Comparison of ENCODE assay signal across 8 cellular contexts in genomic region chr1:41003640-41004220, GRCh38. TPM values are rescaled to one million over a fixed set of nuclear protein-coding genes. Genes with fewer than 3 reads are reported as not detected.
A peak's percentile ranks its signal among the peaks of the same experiment; 100 is the strongest.
DNase-seq lines count a peak whose midpoint lies in the region; ATAC-seq and TF ChIP-seq lines count a peak whose summit lies in the region.

No MANE protein-coding gene starts in this region.

- peak; percentile 95 for DNase-seq in CD14-positive monocyte (ENCODE audit: low spot score)
- DNase-seq in activated CD8-positive, alpha-beta memory T cell treated with anti-CD3 and anti-CD28 coated beads, Interleukin-2, amount 50 U/mL, for 24 hours (ENCODE audit: extremely low read depth), result peak; percentile 72
- peak; percentile 96 for DNase-seq in epidermal melanocyte (ENCODE audit: insufficient read length, low spot score)
- DNase-seq in naive B cell, result peak; percentile 71
- peak; percentile 58 to 87 (median 82) for DNase-seq in stimulated activated naive CD4-positive, alpha-beta T cell (lab: John Stamatoyannopoulos, UW)

- no peak overlapping the region for H2AFZ ChIP-seq in OCI-LY1 (ENCODE audit: low read length)

- peak overlapping the region; percentile 42; the same call in 1 of the 2 replicates for H3K4me2 ChIP-seq in OCI-LY1 (ENCODE audit: low read length)

- peak overlapping the region; percentile 88 for H3K27ac ChIP-seq in OCI-LY1 (ENCODE audit: low read depth, low read length, poor library complexity, severe bottlenecking)

- H3K4me3 ChIP-seq in OCI-LY1 (ENCODE audit: low read depth, low read length, poor library complexity, severe bottlenecking), result no peak overlapping the region

- intact Hi-C loops in CD14-positive monocyte (cut with micrococcal nuclease), result no loop called here

- no peaks in the 10 kb centered on the region for H3K9me2 ChIP-seq in OCI-LY1 (ENCODE audit: low read depth, low read length)

- no peaks in the 10 kb centered on the region for H4K20me1 ChIP-seq in OCI-LY1 (ENCODE audit: insufficient read depth, low read length)

- ATAC-seq in GM19351 (IDR thresholded peaks at IDR 0.05; ENCODE audit: unreplicated experiment), result peak; percentile 94
- peak; percentile 96 for ATAC-seq in HG03442 (IDR thresholded peaks at IDR 0.05; ENCODE audit: unreplicated experiment)
- ATAC-seq in naive B cell (ENCODE audit: low read depth in 2 of 2), result peak; percentile 98

- H3K4me3 Mint-ChIP-seq in CD14-positive monocyte (peak overlapping the region in 1 of 2 donors; percentile 56), naive B cell (no peak overlapping the region)

- peaks cover 75% of the 10 kb centered on the region in 2 donors for H3K36me3 Mint-ChIP-seq in CD14-positive monocyte
- H3K36me3 Mint-ChIP-seq in naive B cell, result peaks cover 19% of the 10 kb centered on the region in 2 donors

- 0 out of 2 replicates have a peak, but pooled peaks cover 6% of the 10 kb centered on the region for H3F3A ChIP-seq in OCI-LY1 (ENCODE audit: insufficient read depth, low read length)

- peaks cover 19% of the 10 kb centered on the region for H3K4me1 Mint-ChIP-seq in CD14-positive monocyte
- H3K4me1 Mint-ChIP-seq in naive B cell, result peaks cover 9 to 13% (median 12%) of the 10 kb centered on the region in 3 donors

- peaks cover 91% of the 10 kb centered on the region for H3K36me3 ChIP-seq in OCI-LY1 (ENCODE audit: insufficient read depth, low read length)

- no peaks in the 10 kb centered on the region for H3K79me2 ChIP-seq in OCI-LY1 (ENCODE audit: insufficient read depth, low read length)

- peak overlapping the region; percentile 25; the same call in 1 of the 2 replicates for H3K9ac ChIP-seq in OCI-LY1 (ENCODE audit: low read length)

- H3K4me1 ChIP-seq in OCI-LY1 (ENCODE audit: insufficient read depth, low read length, severe bottlenecking), result peaks cover 22% of the 10 kb centered on the region

- H3K27me3 ChIP-seq in OCI-LY1 (ENCODE audit: insufficient read depth, low read length), result no peaks in the 10 kb centered on the region

- TF ChIP-seq CTCF in CD14-positive monocyte (IDR thresholded peaks at IDR 0.05) (peak; percentile 53), OCI-LY1 (IDR thresholded peaks at IDR 0.05; ENCODE audit: low read length) (peak; percentile 87)

- H3K27me3 Mint-ChIP-seq in CD14-positive monocyte (ENCODE audit: low read depth in 3 of 3) (no peaks in the 10 kb centered on the region), naive B cell (no peaks in the 10 kb centered on the region)

- H3K27ac Mint-ChIP-seq in CD14-positive monocyte, result peak overlapping the region in 6 of 7 donors; percentile 40 to 82 (median 60)
- peak overlapping the region in 5 of 6 donors; percentile 4 to 79 (median 61) for H3K27ac Mint-ChIP-seq in naive B cell

- no peaks in the 10 kb centered on the region for H3K9me3 ChIP-seq in OCI-LY1 (ENCODE audit: low read length)

- no peaks in the 10 kb centered on the region for H3K9me3 Mint-ChIP-seq in CD14-positive monocyte
- H3K9me3 Mint-ChIP-seq in naive B cell, result peaks cover 0 to 1% (median 0%) of the 10 kb centered on the region in 7 donors

RNA-seq across cellular contexts. Expression of gene SLFNL1, which starts 17.8 kb away (rescaled TPM):
- polyA plus RNA-seq in CD14-positive monocyte, result under 1 TPM in 1 of 2 donors, not detected in 1; 0.11 TPM
- under 1 TPM in 5 of 6 donors, not detected in 1; 0.19 to 0.65 (median 0.35) TPM for polyA plus RNA-seq in naive B cell (ENCODE audit: low read depth in 6 of 6)

RNA-seq across cellular contexts. Expression of gene CTPS1, which starts 24.2 kb away (rescaled TPM):
- 1 to 10 TPM; 5.3 to 6.0 TPM for polyA plus RNA-seq in CD14-positive monocyte
- polyA plus RNA-seq in naive B cell (ENCODE audit: low read depth in 6 of 6), result 10 to 100 TPM; 13.8 to 18.0 (median 15.8) TPM
